In the genomic region with DNA sequence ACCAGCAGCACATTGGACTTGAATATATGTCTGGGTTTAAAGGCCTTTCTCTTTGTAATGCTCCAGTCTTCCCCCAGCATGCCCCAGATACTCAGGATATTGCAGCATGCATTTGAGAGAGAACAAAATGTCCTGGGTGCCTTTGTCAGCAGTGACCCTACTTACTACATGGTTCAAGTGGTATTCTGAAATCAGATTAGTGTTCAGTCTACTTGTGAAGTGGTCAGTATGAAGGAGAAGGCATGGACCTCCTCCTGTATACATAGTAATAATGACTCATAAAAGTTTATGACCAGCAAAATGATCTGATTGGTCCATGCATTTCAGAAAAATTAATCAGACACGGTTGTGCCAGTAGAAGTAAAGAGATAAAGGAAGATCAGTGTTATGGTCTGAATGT, we compare ENCODE assay signal across 10 cellular contexts. TPM values are rescaled to one million over a fixed set of nuclear protein-coding genes. Genes with fewer than 3 reads are reported as not detected.
DNase-seq lines count a peak whose midpoint lies in the region; ATAC-seq, FAIRE-seq and TF ChIP-seq lines count a peak whose summit lies in the region.
"Had no signal": no experiment of that assay in that cellular context is flagged by ENCODE, and none has a peak within 500 bp of the region (broad histone marks: within the 10 kb centered on the region; RNA-seq: fewer than 3 reads in every experiment).

No MANE protein-coding gene starts in this region.

- H3K27ac ChIP-seq in K562 (ENCODE audit: extremely low read depth, low read depth, low read length) (no peak overlapping the region), tibial artery (peak overlapping the region; percentile 72 to 82), trophoblast cell (ENCODE audit: low read depth, low read length) (no peak overlapping the region), prostate gland (no peak overlapping the region)

- no peak overlapping the region for H3K14ac ChIP-seq in trophoblast cell (ENCODE audit: low read length)

- FAIRE-seq in K562 (lab: Jason Lieb, UNC), result no peak

- DNase-seq in HuH-7 (ENCODE audit: low spot score) (peak; percentile 39), K562 (ENCODE audit: extremely low read depth in 1 of 4, low spot score in 3 of 4) (no peak), left colon (no peak), tibial artery (peak in 1 of 2 donors; percentile 36), trophoblast cell (no peak), prostate gland (ENCODE audit: low spot score) (no peak)
- DNase-seq in NK-92 treated with Interleukin-12 subunit alpha and Interleukin-12 subunit beta, amount 100 ng/mL, for 24 hours (lab: John Stamatoyannopoulos, UW), result no peak
- DNase-seq: activated CD4-positive, alpha-beta T cell treated with anti-CD3 and anti-CD28 coated beads, Interleukin-2, amount 10 ng/mL, durations not matched to agents 7 days and 5 days; NCI-H2171 treated with DMSO at 0.1 percent for 48 hours; T-helper 2 cell had no signal

- WGBS in K562 (ENCODE audit: insufficient coverage, low coverage, missing lambda C conversion rate), result 7% methylated on average over 1 of the region's 1 CpG
- WGBS in trophoblast cell (ENCODE audit: extremely low coverage, insufficient coverage, insufficient read length), result no CpG with 5 or more reads among the region's 1 CpG
- 60% methylated on average over 1 of the region's 1 CpG for WGBS in prostate gland

- H3K9me1 ChIP-seq in K562 (ENCODE audit: control insufficient read depth, insufficient read depth, low read length), result no peaks in the 10 kb centered on the region

- H4K8ac ChIP-seq in trophoblast cell (ENCODE audit: low read depth, low read length), result no peak overlapping the region

- no peak overlapping the region for H2AK5ac ChIP-seq in trophoblast cell (ENCODE audit: low read length)

- H3K4me3 ChIP-seq in K562, result no peak overlapping the region
- H3K4me3 ChIP-seq in tibial artery, result no peak overlapping the region
- no peak overlapping the region for H3K4me3 ChIP-seq in trophoblast cell (ENCODE audit: low read depth, low read length)
- H3K4me3 ChIP-seq in prostate gland, result no peak overlapping the region

- H3K4ac ChIP-seq in trophoblast cell (ENCODE audit: low read depth, low read length), result no peak overlapping the region

- no peak overlapping the region for H4K91ac ChIP-seq in trophoblast cell (ENCODE audit: low read depth, low read length)

- no peaks in the 10 kb centered on the region for H4K20me1 ChIP-seq in K562 (replicated peaks; ENCODE audit: control insufficient read depth, insufficient read depth, low read length)

- BruUV-seq in K562 (replicated peaks; lab: Mats Ljungman, UMichigan), result no TSS peak

- no peaks in the 10 kb centered on the region for H3K27me3 ChIP-seq in K562 (ENCODE audit: control insufficient read depth in 2 of 2, insufficient read depth in 2 of 2, low read length in 2 of 2)
- no peaks in the 10 kb centered on the region for H3K27me3 ChIP-seq in tibial artery
- no peaks in the 10 kb centered on the region for H3K27me3 ChIP-seq in trophoblast cell (ENCODE audit: insufficient read depth, low read length)
- no peaks in the 10 kb centered on the region for H3K27me3 ChIP-seq in prostate gland (replicated peaks; ENCODE audit: insufficient read depth)

- intact Hi-C loops in K562 (cut with micrococcal nuclease) (no loop called here), left colon (cut with DNase I, micrococcal nuclease) (no loop called here), tibial artery (cut with DNase I; ENCODE audit: low total_unique reads) (no loop called here), prostate gland (cut with DNase I) (no loop called here)

- in situ Hi-C loops in K562 (cut with MboI), result no loop called here

- H2BK12ac ChIP-seq in trophoblast cell (ENCODE audit: low read length), result no peak overlapping the region

- H3K9ac ChIP-seq in K562 (ENCODE audit: insufficient read depth in 1 of 2, low read depth in 2 of 2, low read length in 2 of 2) (no peak overlapping the region), trophoblast cell (ENCODE audit: low read length) (no peak overlapping the region)

- TF ChIP-seq CTCF in K562 (IDR thresholded peaks at IDR 0.05 in 2 of 3, conservative IDR thresholded peaks at IDR 0.05 in 1 of 3; ENCODE audit: insufficient read depth in 2 of 3, low read depth in 1 of 3, low read length in 3 of 3) (no peak), tibial artery (IDR thresholded peaks at IDR 0.05) (no peak), prostate gland (IDR thresholded peaks at IDR 0.05) (no peak)

- TF ChIP-seq POLR2A in K562 (conservative IDR thresholded peaks at IDR 0.05) (no peak), prostate gland (IDR thresholded peaks at IDR 0.05) (no peak)

- H2BK120ac ChIP-seq in trophoblast cell (ENCODE audit: insufficient read depth, low read length, poor library complexity), result no peak overlapping the region

- TF ChIP-seq EP300 in K562 (IDR thresholded peaks at IDR 0.05; ENCODE audit: low read length), result no peak

- H3K9me3 ChIP-seq in K562 (replicated peaks; ENCODE audit: control insufficient read depth, insufficient read depth, low read depth, low read length) (no peaks in the 10 kb centered on the region), tibial artery (no peaks in the 10 kb centered on the region), trophoblast cell (ENCODE audit: insufficient read depth, low read depth, low read length) (no peaks in the 10 kb centered on the region), prostate gland (no peaks in the 10 kb centered on the region)

- H3K23ac ChIP-seq in trophoblast cell (ENCODE audit: low read length), result no peak overlapping the region

- H3K4me2 ChIP-seq in K562 (ENCODE audit: insufficient read depth, low read length) (no peak overlapping the region), trophoblast cell (ENCODE audit: low read length) (no peak overlapping the region)

- H3K36me3 ChIP-seq in K562 (ENCODE audit: control insufficient read depth, insufficient read depth, low read length), result peaks cover 3% of the 10 kb centered on the region; the same call in 1 of the 3 replicates
- H3K36me3 ChIP-seq in tibial artery, result peaks cover 0 to 3% (median 0%) of the 10 kb centered on the region in 3 donors
- H3K36me3 ChIP-seq in trophoblast cell (ENCODE audit: control insufficient read depth in 1 of 2, insufficient read depth in 2 of 2, low read length in 2 of 2), result peaks cover 0 to 3% of the 10 kb centered on the region in 2 experiments
- H3K36me3 ChIP-seq in prostate gland, result no peaks in the 10 kb centered on the region

- no peak for TF ChIP-seq RAD21 in K562 (CRISPR knock-in tag; conservative IDR thresholded peaks at IDR 0.05 in 1 of 2, IDR thresholded peaks at IDR 0.05 in 1 of 2)

- POLR2A ChIA-PET in K562 (lab: Yijun Ruan, JAX), result no interaction called here

- no peaks in the 10 kb centered on the region for H3K79me1 ChIP-seq in trophoblast cell (ENCODE audit: low read length)

- CTCF ChIA-PET in K562 (lab: Yijun Ruan, JAX; ENCODE audit: low intra/inter-chr PET ratio), result no interaction called here

- no peak overlapping the region for H4K12ac ChIP-seq in trophoblast cell (ENCODE audit: low read depth, low read length)

- no peaks in the 10 kb centered on the region for H3K79me2 ChIP-seq in K562 (ENCODE audit: control insufficient read depth, insufficient read depth, low read length)
- peaks cover under 1% of the 10 kb centered on the region for H3K79me2 ChIP-seq in trophoblast cell (ENCODE audit: control insufficient read depth, insufficient read depth, low read length, poor library complexity)

- ATAC-seq in K562, result no peak
- peak; percentile 29 for ATAC-seq in left colon

- H2BK5ac ChIP-seq in trophoblast cell (ENCODE audit: low read depth, low read length, poor library complexity), result no peak overlapping the region

- no peak overlapping the region for H3K18ac ChIP-seq in trophoblast cell (ENCODE audit: low read length)

- H3K4me1 ChIP-seq in K562 (replicated peaks in 1 of 2; ENCODE audit: control insufficient read depth in 2 of 2, insufficient read depth in 2 of 2, low read length in 2 of 2), result no peaks in the 10 kb centered on the region
- peaks cover 0 to 94% (median 35%) of the 10 kb centered on the region in 4 donors for H3K4me1 ChIP-seq in tibial artery
- peaks cover 4% of the 10 kb centered on the region in 2 experiments for H3K4me1 ChIP-seq in trophoblast cell (ENCODE audit: control insufficient read depth in 1 of 2, insufficient read depth in 2 of 2, low read length in 2 of 2)
- H3K4me1 ChIP-seq in prostate gland (replicated peaks), result no peaks in the 10 kb centered on the region

- H2AFZ ChIP-seq in K562 (ENCODE audit: low read depth, low read length), result no peak overlapping the region
- H2AFZ ChIP-seq in trophoblast cell (ENCODE audit: insufficient read depth, low read length, poor library complexity), result no peak overlapping the region

RNA-seq across cellular contexts. Expression of gene GPR21, which starts 25.4 kb away (rescaled TPM):
- total RNA-seq in K562 (2011; cell fraction: chromatin; rRNA removed; ENCODE audit: low replicate concordance), result 2.8 and 10.7 TPM in 2 replicates
- total RNA-seq in K562 (2011; cell fraction: nucleolus; rRNA removed), result 1.8 and 3.8 TPM in 2 replicates
- total RNA-seq in K562 (2011; cell fraction: nucleoplasm; rRNA removed), result 7.3 and 13.7 TPM in 2 replicates
- total RNA-seq in K562 (2014; rRNA removed) (0.24 TPM in 1 of 2 replicates, not detected in the other), K562 (2014; rRNA removed; fragmentation: Illumina TruSeq; extraction: Trizol) (0.36 and 0.67 TPM in 2 replicates), K562 (2015; rRNA removed; fragmentation: Illumina TruSeq; extraction: Trizol) (0.75 and 0.83 TPM in 2 replicates), K562 (2021) (0.16 TPM in 1 of 2 replicates, not detected in the other), left colon (1 to 10 TPM; 2.4 to 3.8 TPM), prostate gland (under 1 TPM in 1 of 2 donors, not detected in 1; 0.97 TPM)
- polyA plus RNA-seq in K562 (2011; rRNA removed) (0.27 TPM in 1 of 2 replicates, not detected in the other), K562 (2014; fragmentation: Illumina TruSeq; extraction: Trizol) (not detected in 2 replicates), K562 (2014; fragmentation: Nextera tagmentation; extraction: Ambion mirVana) (not detected), K562 (2014; rRNA removed) (0.15 TPM in 1 of 2 replicates, not detected in the other)
- 0.09 TPM in 1 of 2 replicates, not detected in the other for polyA plus RNA-seq in K562 (2011; cell fraction: cytosol; rRNA removed)
- 1.1 and 2.2 TPM in 2 replicates for polyA plus RNA-seq in K562 (2011; cell fraction: nucleus; rRNA removed)
- not detected in 2 replicates for polyA plus RNA-seq in K562 (2012)
- polyA minus RNA-seq in K562 (2011; rRNA and poly(A)+ RNA removed), result 5.1 and 6.2 TPM in 2 replicates
- not detected in 2 replicates for polyA minus RNA-seq in K562 (2011; cell fraction: cytosol; rRNA and poly(A)+ RNA removed)
- polyA minus RNA-seq in K562 (2011; cell fraction: nucleus; rRNA and poly(A)+ RNA removed), result 6.0 and 7.4 TPM in 2 replicates
- polyA plus RNA-seq in trophoblast cell (2013), result 0.04 TPM in 2 replicates

Comparison
In these comparisons a context has a peak if more than half of its experiments do, and no peak if none do; other contexts are left out.
1. H3K27ac ChIP-seq: peak in tibial artery (2 of 2); none in K562 (single experiment), trophoblast cell (single experiment) and prostate gland (0 of 2).